In the genomic region with DNA sequence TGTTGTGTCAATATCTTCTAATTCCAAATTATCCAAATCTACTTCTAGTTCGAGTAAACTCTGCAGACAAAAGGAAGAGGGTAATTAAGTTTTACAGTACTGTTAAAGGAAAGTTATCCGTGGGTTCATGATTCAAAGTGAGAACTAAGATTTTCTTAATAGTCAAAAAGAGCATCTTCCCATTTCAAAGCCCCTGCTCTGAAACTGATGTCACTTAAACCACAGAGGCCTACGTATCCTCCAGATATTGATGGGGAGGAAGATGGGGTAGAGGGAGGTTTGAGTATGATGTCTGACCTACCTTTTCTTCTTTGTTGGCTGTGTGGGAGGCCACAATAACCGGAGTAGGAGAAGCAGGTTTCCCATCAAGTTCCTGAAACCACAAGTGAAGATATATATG, we compare ENCODE assay signal across 1 cellular context.
TF ChIP-seq lines count a peak whose summit lies in the region.

No MANE protein-coding gene starts in this region.

TF ChIP-seq in GM12878, 131 proteins besides CTCF, POLR2A, EP300 and RAD21:
- peak; percentile 94 for TF ChIP-seq EED (IDR thresholded peaks at IDR 0.05; ENCODE audit: low read depth)
- TF ChIP-seq CREB1 (IDR thresholded peaks at IDR 0.05; ENCODE audit: low read depth) = peak; percentile 48; the same call in 1 of the 2 replicates
- no peak for TF ChIP-seq STAT3 (IDR thresholded peaks at IDR 0.05; ENCODE audit: low read depth, low read length)
- no peak for TF ChIP-seq IRF3 (IDR thresholded peaks at IDR 0.05)
- no peak for TF ChIP-seq NR2F1 (conservative IDR thresholded peaks at IDR 0.05)
- peak; percentile 96 for TF ChIP-seq JUNB (IDR thresholded peaks at IDR 0.05)
- TF ChIP-seq, protein P1, sequence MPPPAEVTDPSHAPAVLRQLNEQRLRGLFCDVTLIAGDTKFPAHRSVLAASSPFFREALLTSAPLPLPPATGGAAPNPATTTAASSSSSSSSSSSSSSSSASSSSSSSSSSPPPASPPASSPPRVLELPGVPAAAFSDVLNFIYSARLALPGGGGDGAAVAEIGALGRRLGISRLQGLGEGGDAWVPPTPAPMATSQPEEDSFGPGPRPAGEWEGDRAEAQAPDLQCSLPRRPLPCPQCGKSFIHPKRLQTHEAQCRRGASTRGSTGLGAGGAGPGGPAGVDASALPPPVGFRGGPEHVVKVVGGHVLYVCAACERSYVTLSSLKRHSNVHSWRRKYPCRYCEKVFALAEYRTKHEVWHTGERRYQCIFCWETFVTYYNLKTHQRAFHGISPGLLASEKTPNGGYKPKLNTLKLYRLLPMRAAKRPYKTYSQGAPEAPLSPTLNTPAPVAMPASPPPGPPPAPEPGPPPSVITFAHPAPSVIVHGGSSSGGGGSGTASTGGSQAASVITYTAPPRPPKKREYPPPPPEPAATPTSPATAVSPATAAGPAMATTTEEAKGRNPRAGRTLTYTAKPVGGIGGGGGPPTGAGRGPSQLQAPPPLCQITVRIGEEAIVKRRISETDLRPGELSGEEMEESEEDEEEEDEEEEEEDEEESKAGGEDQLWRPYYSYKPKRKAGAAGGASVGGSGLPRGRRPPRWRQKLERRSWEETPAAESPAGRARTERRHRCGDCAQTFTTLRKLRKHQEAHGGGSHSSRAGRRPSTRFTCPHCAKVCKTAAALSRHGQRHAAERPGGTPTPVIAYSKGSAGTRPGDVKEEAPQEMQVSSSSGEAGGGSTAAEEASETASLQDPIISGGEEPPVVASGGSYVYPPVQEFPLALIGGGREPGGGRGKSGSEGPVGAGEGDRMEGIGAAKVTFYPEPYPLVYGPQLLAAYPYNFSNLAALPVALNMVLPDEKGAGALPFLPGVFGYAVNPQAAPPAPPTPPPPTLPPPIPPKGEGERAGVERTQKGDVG (CRISPR knock-in tag; IDR thresholded peaks at IDR 0.05) = no peak
- no peak for TF ChIP-seq STAT1 (conservative IDR thresholded peaks at IDR 0.05)
- TF ChIP-seq ATF7 (IDR thresholded peaks at IDR 0.05; ENCODE audit: low read depth) = peak; percentile 59; the same call in 1 of the 2 replicates
- TF ChIP-seq ZNF622 (IDR thresholded peaks at IDR 0.05) = no peak
- TF ChIP-seq FOXK2 (IDR thresholded peaks at IDR 0.05) = no peak
- TF ChIP-seq MTA2 (IDR thresholded peaks at IDR 0.05; ENCODE audit: low read depth) = peak; percentile 56
- TF ChIP-seq, protein P2, sequence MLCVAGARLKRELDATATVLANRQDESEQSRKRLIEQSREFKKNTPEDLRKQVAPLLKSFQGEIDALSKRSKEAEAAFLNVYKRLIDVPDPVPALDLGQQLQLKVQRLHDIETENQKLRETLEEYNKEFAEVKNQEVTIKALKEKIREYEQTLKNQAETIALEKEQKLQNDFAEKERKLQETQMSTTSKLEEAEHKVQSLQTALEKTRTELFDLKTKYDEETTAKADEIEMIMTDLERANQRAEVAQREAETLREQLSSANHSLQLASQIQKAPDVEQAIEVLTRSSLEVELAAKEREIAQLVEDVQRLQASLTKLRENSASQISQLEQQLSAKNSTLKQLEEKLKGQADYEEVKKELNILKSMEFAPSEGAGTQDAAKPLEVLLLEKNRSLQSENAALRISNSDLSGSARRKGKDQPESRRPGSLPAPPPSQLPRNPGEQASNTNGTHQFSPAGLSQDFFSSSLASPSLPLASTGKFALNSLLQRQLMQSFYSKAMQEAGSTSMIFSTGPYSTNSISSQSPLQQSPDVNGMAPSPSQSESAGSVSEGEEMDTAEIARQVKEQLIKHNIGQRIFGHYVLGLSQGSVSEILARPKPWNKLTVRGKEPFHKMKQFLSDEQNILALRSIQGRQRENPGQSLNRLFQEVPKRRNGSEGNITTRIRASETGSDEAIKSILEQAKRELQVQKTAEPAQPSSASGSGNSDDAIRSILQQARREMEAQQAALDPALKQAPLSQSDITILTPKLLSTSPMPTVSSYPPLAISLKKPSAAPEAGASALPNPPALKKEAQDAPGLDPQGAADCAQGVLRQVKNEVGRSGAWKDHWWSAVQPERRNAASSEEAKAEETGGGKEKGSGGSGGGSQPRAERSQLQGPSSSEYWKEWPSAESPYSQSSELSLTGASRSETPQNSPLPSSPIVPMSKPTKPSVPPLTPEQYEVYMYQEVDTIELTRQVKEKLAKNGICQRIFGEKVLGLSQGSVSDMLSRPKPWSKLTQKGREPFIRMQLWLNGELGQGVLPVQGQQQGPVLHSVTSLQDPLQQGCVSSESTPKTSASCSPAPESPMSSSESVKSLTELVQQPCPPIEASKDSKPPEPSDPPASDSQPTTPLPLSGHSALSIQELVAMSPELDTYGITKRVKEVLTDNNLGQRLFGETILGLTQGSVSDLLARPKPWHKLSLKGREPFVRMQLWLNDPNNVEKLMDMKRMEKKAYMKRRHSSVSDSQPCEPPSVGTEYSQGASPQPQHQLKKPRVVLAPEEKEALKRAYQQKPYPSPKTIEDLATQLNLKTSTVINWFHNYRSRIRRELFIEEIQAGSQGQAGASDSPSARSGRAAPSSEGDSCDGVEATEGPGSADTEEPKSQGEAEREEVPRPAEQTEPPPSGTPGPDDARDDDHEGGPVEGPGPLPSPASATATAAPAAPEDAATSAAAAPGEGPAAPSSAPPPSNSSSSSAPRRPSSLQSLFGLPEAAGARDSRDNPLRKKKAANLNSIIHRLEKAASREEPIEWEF (IDR thresholded peaks at IDR 0.05; ENCODE audit: insufficient replicate concordance, low read depth, low read length) = no peak
- TF ChIP-seq TCF7 (IDR thresholded peaks at IDR 0.05; ENCODE audit: borderline replicate concordance) = peak; percentile 38; the same call in 1 of the 2 replicates
- no peak for TF ChIP-seq ZNF274 (IDR thresholded peaks at IDR 0.05; ENCODE audit: insufficient read depth, insufficient read length)
- no peak for TF ChIP-seq NFYA (IDR thresholded peaks at IDR 0.05; ENCODE audit: borderline replicate concordance, low read depth, low read length)
- TF ChIP-seq RAD51 (IDR thresholded peaks at IDR 0.05) = no peak
- peak; percentile 63; the same call in 1 of the 2 replicates for TF ChIP-seq IRF4 (IDR thresholded peaks at IDR 0.05; ENCODE audit: low read depth, low read length)
- peak; percentile 57; the same call in 1 of the 2 replicates for TF ChIP-seq FOXM1 (IDR thresholded peaks at IDR 0.05; ENCODE audit: low read depth, low read length)
- peak; percentile 79 for TF ChIP-seq CBFB (IDR thresholded peaks at IDR 0.05; ENCODE audit: low read depth)
- no peak for TF ChIP-seq NRF1 (conservative IDR thresholded peaks at IDR 0.05; ENCODE audit: low read depth, low read length)
- no peak for TF ChIP-seq CHD4 (IDR thresholded peaks at IDR 0.05)
- no peak for TF ChIP-seq CBX5 (IDR thresholded peaks at IDR 0.05; ENCODE audit: low read depth)
- peak; percentile 92 for TF ChIP-seq NFIC (IDR thresholded peaks at IDR 0.05; ENCODE audit: low read depth, low read length)
- peak; percentile 43 for TF ChIP-seq IKZF1 (conservative IDR thresholded peaks at IDR 0.05)
- TF ChIP-seq, protein P3, sequence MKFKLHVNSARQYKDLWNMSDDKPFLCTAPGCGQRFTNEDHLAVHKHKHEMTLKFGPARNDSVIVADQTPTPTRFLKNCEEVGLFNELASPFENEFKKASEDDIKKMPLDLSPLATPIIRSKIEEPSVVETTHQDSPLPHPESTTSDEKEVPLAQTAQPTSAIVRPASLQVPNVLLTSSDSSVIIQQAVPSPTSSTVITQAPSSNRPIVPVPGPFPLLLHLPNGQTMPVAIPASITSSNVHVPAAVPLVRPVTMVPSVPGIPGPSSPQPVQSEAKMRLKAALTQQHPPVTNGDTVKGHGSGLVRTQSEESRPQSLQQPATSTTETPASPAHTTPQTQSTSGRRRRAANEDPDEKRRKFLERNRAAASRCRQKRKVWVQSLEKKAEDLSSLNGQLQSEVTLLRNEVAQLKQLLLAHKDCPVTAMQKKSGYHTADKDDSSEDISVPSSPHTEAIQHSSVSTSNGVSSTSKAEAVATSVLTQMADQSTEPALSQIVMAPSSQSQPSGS (IDR thresholded peaks at IDR 0.05; ENCODE audit: low read length) = peak; percentile 88
- TF ChIP-seq NR2C1 (IDR thresholded peaks at IDR 0.05) = no peak
- no peak for TF ChIP-seq ZBTB40 (IDR thresholded peaks at IDR 0.05; ENCODE audit: borderline replicate concordance)
- TF ChIP-seq NFXL1 (IDR thresholded peaks at IDR 0.05; ENCODE audit: borderline replicate concordance) = no peak
- no peak for TF ChIP-seq SREBF2 (IDR thresholded peaks at IDR 0.05; ENCODE audit: low read length)
- TF ChIP-seq GABPA (IDR thresholded peaks at IDR 0.05; ENCODE audit: low read depth) = peak; percentile 38; the same call in 1 of the 2 replicates
- peak; percentile 64; the same call in 1 of the 2 replicates for TF ChIP-seq BCL11A (IDR thresholded peaks at IDR 0.05; ENCODE audit: low read depth, low read length)
- no peak for TF ChIP-seq ZZZ3 (IDR thresholded peaks at IDR 0.05; ENCODE audit: control insufficient read depth, insufficient read length, low read depth)
- no peak for TF ChIP-seq SMAD5 (IDR thresholded peaks at IDR 0.05; ENCODE audit: low read depth)
- TF ChIP-seq CREM (IDR thresholded peaks at IDR 0.05; ENCODE audit: low read depth) = peak; percentile 80
- TF ChIP-seq ZNF217 (IDR thresholded peaks at IDR 0.05) = no peak
- peak; percentile 41 to 77; a peak in 3 of 4 replicates for TF ChIP-seq IKZF2 (IDR thresholded peaks at IDR 0.05)
- peak; percentile 3; the same call in 1 of the 2 replicates for TF ChIP-seq PML (IDR thresholded peaks at IDR 0.05; ENCODE audit: low read length)
- TF ChIP-seq MXI1 (IDR thresholded peaks at IDR 0.05; ENCODE audit: low read depth, low read length) = no peak
- TF ChIP-seq, protein P4, sequence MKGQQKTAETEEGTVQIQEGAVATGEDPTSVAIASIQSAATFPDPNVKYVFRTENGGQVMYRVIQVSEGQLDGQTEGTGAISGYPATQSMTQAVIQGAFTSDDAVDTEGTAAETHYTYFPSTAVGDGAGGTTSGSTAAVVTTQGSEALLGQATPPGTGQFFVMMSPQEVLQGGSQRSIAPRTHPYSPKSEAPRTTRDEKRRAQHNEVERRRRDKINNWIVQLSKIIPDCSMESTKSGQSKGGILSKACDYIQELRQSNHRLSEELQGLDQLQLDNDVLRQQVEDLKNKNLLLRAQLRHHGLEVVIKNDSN (IDR thresholded peaks at IDR 0.05; ENCODE audit: borderline replicate concordance, extremely low read length, insufficient read depth, low read depth, low read length) = no peak
- TF ChIP-seq ETV6 (conservative IDR thresholded peaks at IDR 0.05 in 1 of 2, IDR thresholded peaks at IDR 0.05 in 1 of 2; ENCODE audit: borderline replicate concordance in 1 of 2, low read depth in 1 of 2) = peak in 1 of 2 experiments; percentile 40; a peak in 1 of 4 replicates
- peak; percentile 97 for TF ChIP-seq RUNX3 (IDR thresholded peaks at IDR 0.05; ENCODE audit: low read length)
- TF ChIP-seq RELA (IDR thresholded peaks at IDR 0.05; ENCODE audit: borderline replicate concordance, partially characterized antibody) = no peak
TF ChIP-seq in GM12878: peak in this region for 19.
